Comparison of ENCODE assay signal across 7 cellular contexts in genomic region chr1:37184789-37185188, GRCh38.
"Had no signal": no experiment of that assay in that cellular context is flagged by ENCODE, and none has a peak within 500 bp of the region (broad histone marks: within the 10 kb centered on the region; RNA-seq: fewer than 3 reads in every experiment).

No MANE protein-coding gene starts in this region.

- DNase-seq: GDM1, GF-D8 had no signal

- FAIRE-seq: GM12878, GM12891, GM12892, GM18507, GM19239 had no signal

- H3K4me3 ChIP-seq: GM12878 had no signal

- ATAC-seq: GM12878 had no signal
